ENCODE assay signal across 8 cellular contexts in the genomic region with DNA sequence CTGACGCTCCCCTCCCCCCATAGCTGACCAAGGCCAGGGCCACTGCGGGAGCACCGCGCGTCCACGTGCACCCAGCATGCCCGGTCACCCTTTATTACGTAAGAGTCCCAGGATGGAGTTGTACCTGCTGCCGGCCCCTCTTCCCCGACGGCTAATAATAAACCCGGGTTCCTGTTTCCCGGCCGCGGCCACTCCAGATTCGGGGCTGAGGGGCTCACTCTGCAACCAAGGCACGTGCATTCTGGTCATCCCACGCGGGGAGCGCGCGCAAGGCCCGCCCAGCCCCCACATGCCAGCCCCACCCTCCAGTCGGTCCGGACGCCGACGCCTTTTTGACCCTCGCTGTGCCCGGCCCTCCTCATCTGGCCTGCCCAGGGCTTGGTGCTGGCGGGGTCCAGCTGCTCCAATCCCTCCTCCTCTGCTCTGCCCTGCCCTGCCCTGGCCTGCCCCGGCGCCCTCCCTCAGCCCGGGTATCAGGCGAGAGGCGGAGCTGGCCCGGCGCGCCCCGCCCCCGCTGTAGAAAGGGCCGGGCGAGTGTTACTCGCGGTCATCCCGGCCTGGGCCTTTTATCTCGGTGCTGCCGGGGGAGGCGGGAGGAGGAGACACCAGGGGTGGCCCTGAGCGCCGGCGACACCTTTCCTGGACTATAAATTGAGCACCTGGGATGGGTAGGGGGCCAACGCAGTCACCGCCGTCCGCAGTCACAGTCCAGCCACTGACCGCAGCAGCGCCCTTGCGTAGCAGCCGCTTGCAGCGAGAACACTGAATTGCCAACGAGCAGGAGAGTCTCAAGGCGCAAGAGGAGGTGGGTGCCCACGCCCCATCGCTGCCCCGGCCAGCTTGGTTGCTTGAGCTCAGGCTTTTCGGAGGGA. TPM values are rescaled to one million over a fixed set of nuclear protein-coding genes. Genes with fewer than 3 reads are reported as not detected.
DNase-seq lines count a peak whose midpoint lies in the region; ATAC-seq and TF ChIP-seq lines count a peak whose summit lies in the region.

No MANE protein-coding gene starts in this region.

- intact Hi-C loops in adrenal gland (cut with DNase I) (no loop called here), left ventricle myocardium inferior (cut with micrococcal nuclease) (no loop called here), posterior cingulate gyrus (cut with DNase I) (loop anchor here (5.0 kb wide), 1 partner anchor 183 kb away; no protein-coding TSS in a partner anchor), PC-9 (cut with micrococcal nuclease; ENCODE audit: unreplicated experiment) (no loop called here)

- ATAC-seq in HG02588 (IDR thresholded peaks at IDR 0.05; ENCODE audit: unreplicated experiment), result peak; percentile 49

- H3K79me2 ChIP-seq in PC-9 (ENCODE audit: low read depth), result no peaks in the 10 kb centered on the region

- TF ChIP-seq CTCF in GM12865 (IDR thresholded peaks at IDR 0.05; ENCODE audit: insufficient read depth, low read depth, low read length, missing control alignments), result no peak
- no peak for TF ChIP-seq CTCF in adrenal gland (IDR thresholded peaks at IDR 0.05)
- TF ChIP-seq CTCF in left ventricle myocardium inferior (IDR thresholded peaks at IDR 0.05; ENCODE audit: borderline replicate concordance), result no peak
- no peak for TF ChIP-seq CTCF in PC-9 (conservative IDR thresholded peaks at IDR 0.05)

- no peak overlapping the region for H2AFZ ChIP-seq in PC-9

- H3F3A ChIP-seq in PC-9 (ENCODE audit: insufficient read depth, low read depth), result no peaks in the 10 kb centered on the region

- peak; percentile 59 to 90 for TF ChIP-seq POLR2A in adrenal gland (IDR thresholded peaks at IDR 0.05)

- H3K4me1 ChIP-seq in adrenal gland (replicated peaks in 1 of 2), result peaks cover 0 to 20% of the 10 kb centered on the region in 2 donors
- H3K4me1 ChIP-seq in left ventricle myocardium inferior, result peaks cover 35% of the 10 kb centered on the region
- H3K4me1 ChIP-seq in PC-9 (replicated peaks; ENCODE audit: insufficient read depth), result no peaks in the 10 kb centered on the region

- H3K27me3 ChIP-seq in adrenal gland, result no peaks in the 10 kb centered on the region
- H3K27me3 ChIP-seq in left ventricle myocardium inferior (ENCODE audit: low read depth), result no peaks in the 10 kb centered on the region
- no peaks in the 10 kb centered on the region for H3K27me3 ChIP-seq in PC-9 (ENCODE audit: insufficient read depth, low read depth)

- H3K9me3 ChIP-seq in adrenal gland (replicated peaks in 1 of 3), result no peaks in the 10 kb centered on the region
- no peaks in the 10 kb centered on the region for H3K9me3 ChIP-seq in left ventricle myocardium inferior (replicated peaks)
- no peaks in the 10 kb centered on the region for H3K9me3 ChIP-seq in PC-9 (ENCODE audit: insufficient read depth, low read depth)

- DNase-seq in GM12865 (ENCODE audit: low read depth), result peak; percentile 84
- peak; percentile 6 for DNase-seq in NCI-H1048 (lab: John Stamatoyannopoulos, UW)
- peak; percentile 56 for DNase-seq in SKM-1 treated with dmso at 0.1 percent for 144 hours (lab: John Stamatoyannopoulos, UW; ENCODE audit: unreplicated experiment)
- peak; percentile 83 to 92 (median 86) for DNase-seq in adrenal gland
- peak; percentile 85 for DNase-seq in left ventricle myocardium inferior
- peak; percentile 73 to 98 (median 82) for DNase-seq in posterior cingulate gyrus
- no peak for DNase-seq in PC-9

- no peak overlapping the region for H3K4me2 ChIP-seq in PC-9

- POLR2A ChIA-PET in PC-9 (lab: Charles Lee; ENCODE audit: unreplicated experiment), result no interaction called here

- H3K4me3 ChIP-seq in GM12865 (ENCODE audit: low read depth, low read length), result peak overlapping the region; percentile 81
- peak overlapping the region in 3 of 4 donors; percentile 6 to 67 (median 35) for H3K4me3 ChIP-seq in adrenal gland
- H3K4me3 ChIP-seq in left ventricle myocardium inferior, result peak overlapping the region; percentile 82
- H3K4me3 ChIP-seq in PC-9, result no peak overlapping the region

- peak overlapping the region; percentile 69 to 96 (median 83) for H3K27ac ChIP-seq in adrenal gland
- peak overlapping the region; percentile 97 for H3K27ac ChIP-seq in left ventricle myocardium inferior (replicated peaks)
- H3K27ac ChIP-seq in PC-9, result no peak overlapping the region

- H3K9me2 ChIP-seq in PC-9 (ENCODE audit: insufficient read depth), result no peaks in the 10 kb centered on the region

- no peaks in the 10 kb centered on the region for H4K20me1 ChIP-seq in PC-9 (ENCODE audit: insufficient read depth)

- BruUV-seq in PC-9 (replicated peaks; lab: Mats Ljungman, UMichigan), result no TSS peak

- H3K36me3 ChIP-seq in adrenal gland (replicated peaks in 1 of 2) (no peaks in the 10 kb centered on the region), left ventricle myocardium inferior (no peaks in the 10 kb centered on the region), PC-9 (ENCODE audit: low read depth) (no peaks in the 10 kb centered on the region)

- CTCF ChIA-PET in PC-9 (lab: Charles Lee), result no interaction called here

- WGBS in adrenal gland, 4 donors, result 1 to 85% (median 32%) methylated on average over 11 to 67 of the region's 67 CpGs; no CpG with 5 or more reads in 1 of the 4 donors

RNA-seq across cellular contexts. Expression of a gene that starts 2.6 kb away (rescaled TPM):
- total RNA-seq in adrenal gland, result 100 to 1,000 TPM in 1 of 8 donors, 10 to 100 TPM in 7; 43.3 to 106 (median 54.2) TPM
- 10 to 100 TPM; 16.8 to 24.3 (median 21.6) TPM for polyA plus RNA-seq in adrenal gland
- 30.9 TPM for total RNA-seq in left ventricle myocardium inferior
- not detected in 2 replicates for total RNA-seq in PC-9 (2021)

Comparison
In these comparisons a context has a peak if more than half of its experiments do, and no peak if none do; other contexts are left out.
1. DNase-seq: peak in GM12865 (single experiment), NCI-H1048 (single experiment), SKM-1 treated with dmso at 0.1 percent for 144 hours (single experiment), adrenal gland (7 of 7), left ventricle myocardium inferior (single experiment) and posterior cingulate gyrus (10 of 10); none in PC-9 (0 of 2).
2. RNA of a gene that starts 2.6 kb away (total RNA-seq): 43.3 to 106 TPM in adrenal gland and 30.9 TPM in left ventricle myocardium inferior (single experiment); not detected in PC-9; every median in the first group is over 10 times any median in the second.